ENCODE assay signal across 1 cellular context in genomic region chr18:36830141-36830495, GRCh38.
TF ChIP-seq lines count a peak whose summit lies in the region.

No MANE protein-coding gene starts in this region.

TF ChIP-seq in GM12878, 131 proteins besides CTCF, POLR2A, EP300 and RAD21 (continued from another document):
- no peak for TF ChIP-seq ELK1 (IDR thresholded peaks at IDR 0.05; ENCODE audit: low read depth, low read length)
- no peak for TF ChIP-seq STAT3 (IDR thresholded peaks at IDR 0.05; ENCODE audit: low read depth, low read length)
- TF ChIP-seq POLR2AphosphoS5 (IDR thresholded peaks at IDR 0.05; ENCODE audit: low read length) = no peak
- TF ChIP-seq, protein P1, sequence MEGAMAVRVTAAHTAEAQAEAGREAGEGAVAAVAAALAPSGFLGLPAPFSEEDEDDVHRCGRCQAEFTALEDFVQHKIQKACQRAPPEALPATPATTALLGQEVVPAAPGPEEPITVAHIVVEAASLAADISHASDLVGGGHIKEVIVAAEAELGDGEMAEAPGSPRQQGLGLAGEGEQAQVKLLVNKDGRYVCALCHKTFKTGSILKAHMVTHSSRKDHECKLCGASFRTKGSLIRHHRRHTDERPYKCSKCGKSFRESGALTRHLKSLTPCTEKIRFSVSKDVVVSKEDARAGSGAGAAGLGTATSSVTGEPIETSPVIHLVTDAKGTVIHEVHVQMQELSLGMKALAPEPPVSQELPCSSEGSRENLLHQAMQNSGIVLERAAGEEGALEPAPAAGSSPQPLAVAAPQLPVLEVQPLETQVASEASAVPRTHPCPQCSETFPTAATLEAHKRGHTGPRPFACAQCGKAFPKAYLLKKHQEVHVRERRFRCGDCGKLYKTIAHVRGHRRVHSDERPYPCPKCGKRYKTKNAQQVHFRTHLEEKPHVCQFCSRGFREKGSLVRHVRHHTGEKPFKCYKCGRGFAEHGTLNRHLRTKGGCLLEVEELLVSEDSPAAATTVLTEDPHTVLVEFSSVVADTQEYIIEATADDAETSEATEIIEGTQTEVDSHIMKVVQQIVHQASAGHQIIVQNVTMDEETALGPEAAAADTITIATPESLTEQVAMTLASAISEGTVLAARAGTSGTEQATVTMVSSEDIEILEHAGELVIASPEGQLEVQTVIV (IDR thresholded peaks at IDR 0.05; ENCODE audit: borderline replicate concordance, partially characterized antibody) = no peak
- TF ChIP-seq, protein P2, sequence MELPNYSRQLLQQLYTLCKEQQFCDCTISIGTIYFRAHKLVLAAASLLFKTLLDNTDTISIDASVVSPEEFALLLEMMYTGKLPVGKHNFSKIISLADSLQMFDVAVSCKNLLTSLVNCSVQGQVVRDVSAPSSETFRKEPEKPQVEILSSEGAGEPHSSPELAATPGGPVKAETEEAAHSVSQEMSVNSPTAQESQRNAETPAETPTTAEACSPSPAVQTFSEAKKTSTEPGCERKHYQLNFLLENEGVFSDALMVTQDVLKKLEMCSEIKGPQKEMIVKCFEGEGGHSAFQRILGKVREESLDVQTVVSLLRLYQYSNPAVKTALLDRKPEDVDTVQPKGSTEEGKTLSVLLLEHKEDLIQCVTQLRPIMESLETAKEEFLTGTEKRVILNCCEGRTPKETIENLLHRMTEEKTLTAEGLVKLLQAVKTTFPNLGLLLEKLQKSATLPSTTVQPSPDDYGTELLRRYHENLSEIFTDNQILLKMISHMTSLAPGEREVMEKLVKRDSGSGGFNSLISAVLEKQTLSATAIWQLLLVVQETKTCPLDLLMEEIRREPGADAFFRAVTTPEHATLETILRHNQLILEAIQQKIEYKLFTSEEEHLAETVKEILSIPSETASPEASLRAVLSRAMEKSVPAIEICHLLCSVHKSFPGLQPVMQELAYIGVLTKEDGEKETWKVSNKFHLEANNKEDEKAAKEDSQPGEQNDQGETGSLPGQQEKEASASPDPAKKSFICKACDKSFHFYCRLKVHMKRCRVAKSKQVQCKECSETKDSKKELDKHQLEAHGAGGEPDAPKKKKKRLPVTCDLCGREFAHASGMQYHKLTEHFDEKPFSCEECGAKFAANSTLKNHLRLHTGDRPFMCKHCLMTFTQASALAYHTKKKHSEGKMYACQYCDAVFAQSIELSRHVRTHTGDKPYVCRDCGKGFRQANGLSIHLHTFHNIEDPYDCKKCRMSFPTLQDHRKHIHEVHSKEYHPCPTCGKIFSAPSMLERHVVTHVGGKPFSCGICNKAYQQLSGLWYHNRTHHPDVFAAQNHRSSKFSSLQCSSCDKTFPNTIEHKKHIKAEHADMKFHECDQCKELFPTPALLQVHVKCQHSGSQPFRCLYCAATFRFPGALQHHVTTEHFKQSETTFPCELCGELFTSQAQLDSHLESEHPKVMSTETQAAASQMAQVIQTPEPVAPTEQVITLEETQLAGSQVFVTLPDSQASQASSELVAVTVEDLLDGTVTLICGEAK (IDR thresholded peaks at IDR 0.05; ENCODE audit: borderline replicate concordance) = no peak
- no peak for TF ChIP-seq POU2F2 (IDR thresholded peaks at IDR 0.05; ENCODE audit: borderline replicate concordance, low read depth, low read length)
- no peak for TF ChIP-seq NR2C1 (IDR thresholded peaks at IDR 0.05)
- TF ChIP-seq ESRRA (IDR thresholded peaks at IDR 0.05; ENCODE audit: low read length) = no peak
- no peak for TF ChIP-seq ATF3 (IDR thresholded peaks at IDR 0.05; ENCODE audit: borderline replicate concordance, extremely low read depth, low read depth, low read length)
- no peak for TF ChIP-seq NR2C2 (IDR thresholded peaks at IDR 0.05; ENCODE audit: borderline replicate concordance, control insufficient read depth, insufficient read length, low read depth)
- TF ChIP-seq ZBED1 (IDR thresholded peaks at IDR 0.05; ENCODE audit: borderline replicate concordance) = no peak
- TF ChIP-seq KAT2A (conservative IDR thresholded peaks at IDR 0.05; ENCODE audit: control insufficient read depth, low read depth, low read length) = no peak
- TF ChIP-seq, protein P3, sequence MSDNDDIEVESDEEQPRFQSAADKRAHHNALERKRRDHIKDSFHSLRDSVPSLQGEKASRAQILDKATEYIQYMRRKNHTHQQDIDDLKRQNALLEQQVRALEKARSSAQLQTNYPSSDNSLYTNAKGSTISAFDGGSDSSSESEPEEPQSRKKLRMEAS (IDR thresholded peaks at IDR 0.05; ENCODE audit: low read depth, low read length) = no peak
